Comparison of ENCODE assay signal across 8 cellular contexts in genomic region chr3:106566277-106566676, GRCh38.
DNase-seq lines count a peak whose midpoint lies in the region; ATAC-seq, FAIRE-seq and TF ChIP-seq lines count a peak whose summit lies in the region.

No MANE protein-coding gene starts in this region.

- H3K9ac ChIP-seq in endothelial cell of umbilical vein (replicated peaks; ENCODE audit: extremely low read depth, insufficient read depth, low read length): no peak overlapping the region

- H3K4me3 ChIP-seq in GM12875 (ENCODE audit: low read depth, low read length): no peak overlapping the region
- no peak overlapping the region for H3K4me3 ChIP-seq in endothelial cell of umbilical vein (replicated peaks in 1 of 3; ENCODE audit: insufficient read depth in 1 of 3, low read depth in 1 of 3, low read length in 3 of 3)
- no peak overlapping the region for H3K4me3 ChIP-seq in esophagus squamous epithelium
- no peak overlapping the region for H3K4me3 ChIP-seq in aorta (ENCODE audit: low read length in 2 of 2)
- H3K4me3 ChIP-seq in SJCRH30: no peak overlapping the region

- BruUV-seq in endothelial cell of umbilical vein (replicated peaks; lab: Mats Ljungman, UMichigan): no TSS peak

- no peak for FAIRE-seq in endothelial cell of umbilical vein (lab: Jason Lieb, UNC)

- TF ChIP-seq CTCF in GM12875 (IDR thresholded peaks at IDR 0.05; ENCODE audit: borderline replicate concordance, insufficient read depth, low read depth, low read length) (peak; percentile 31; the same call in 1 of the 2 replicates), endothelial cell of umbilical vein (IDR thresholded peaks at IDR 0.05; ENCODE audit: extremely low read depth in 1 of 2, insufficient read depth in 1 of 2, low read depth in 1 of 2, low read length in 2 of 2) (peak in 1 of 2 donors; percentile 6), esophagus squamous epithelium (IDR thresholded peaks at IDR 0.05) (no peak)

- H3K9me3 ChIP-seq in endothelial cell of umbilical vein (replicated peaks; ENCODE audit: control insufficient read depth, insufficient read depth, low read length) (no peaks in the 10 kb centered on the region), esophagus squamous epithelium (no peaks in the 10 kb centered on the region), aorta (ENCODE audit: control insufficient read depth, low read length) (no peaks in the 10 kb centered on the region), SJCRH30 (replicated peaks) (no peaks in the 10 kb centered on the region)

- H3K4me1 ChIP-seq in endothelial cell of umbilical vein (ENCODE audit: control insufficient read depth, extremely low read depth, insufficient read depth, low read length) (peaks cover 15% of the 10 kb centered on the region), esophagus squamous epithelium (no peaks in the 10 kb centered on the region), aorta (ENCODE audit: control insufficient read depth in 1 of 2, insufficient read depth in 2 of 2, low read length in 2 of 2) (no peaks in the 10 kb centered on the region), SJCRH30 (no peaks in the 10 kb centered on the region)

- H3K27me3 ChIP-seq in endothelial cell of umbilical vein (ENCODE audit: control insufficient read depth in 2 of 2, insufficient read depth in 2 of 2, low read length in 2 of 2) (no peaks in the 10 kb centered on the region), esophagus squamous epithelium (no peaks in the 10 kb centered on the region), aorta (ENCODE audit: control insufficient read depth in 1 of 2, insufficient read depth in 2 of 2, low read length in 1 of 2) (no peaks in the 10 kb centered on the region), SJCRH30 (no peaks in the 10 kb centered on the region)

- H3K79me2 ChIP-seq in endothelial cell of umbilical vein (ENCODE audit: control insufficient read depth, insufficient read depth, low read length): no peaks in the 10 kb centered on the region

- dilution Hi-C loops in endothelial cell of umbilical vein (cut with MboI; ENCODE audit: extremely low pct_ligation_motif_present, low sequenced_read_pairs): no loop called here

- CTCF ChIA-PET in endothelial cell of umbilical vein (lab: Charles Lee): no interaction called here

- H4K20me1 ChIP-seq in endothelial cell of umbilical vein (replicated peaks; ENCODE audit: control insufficient read depth, extremely low read depth, insufficient read depth, low read length): no peaks in the 10 kb centered on the region

- peak; percentile 94 for ATAC-seq in GM19452 (IDR thresholded peaks at IDR 0.05; ENCODE audit: unreplicated experiment)
- peak; percentile 91 for ATAC-seq in HG03280 (IDR thresholded peaks at IDR 0.05; ENCODE audit: unreplicated experiment)
- no peak for ATAC-seq in aorta (ENCODE audit: low FRiP score)

- intact Hi-C loops in endothelial cell of umbilical vein (cut with micrococcal nuclease) (loop anchor here (5.0 kb wide), 2 partner anchors 59 to 699 kb away; partner anchors contain the start of gene CBLB), esophagus squamous epithelium (cut with DNase I) (no loop called here), aorta (cut with DNase I) (no loop called here)

- H3K27ac ChIP-seq in endothelial cell of umbilical vein (ENCODE audit: insufficient read depth, low read depth, low read length) (peak overlapping the region; percentile 29), esophagus squamous epithelium (no peak overlapping the region), aorta (ENCODE audit: low read depth in 1 of 2, low read length in 2 of 2) (no peak overlapping the region), SJCRH30 (no peak overlapping the region)

- H3K36me3 ChIP-seq in endothelial cell of umbilical vein (ENCODE audit: control insufficient read depth in 2 of 2, extremely low read depth in 1 of 2, insufficient read depth in 2 of 2, low read length in 2 of 2): no peaks in the 10 kb centered on the region
- H3K36me3 ChIP-seq in esophagus squamous epithelium: no peaks in the 10 kb centered on the region
- peaks cover 0 to 2% of the 10 kb centered on the region in 2 donors for H3K36me3 ChIP-seq in aorta (ENCODE audit: control insufficient read depth in 1 of 2, insufficient read depth in 2 of 2, low read length in 1 of 2)
- H3K36me3 ChIP-seq in SJCRH30: no peaks in the 10 kb centered on the region

- no peak for TF ChIP-seq POLR2A in endothelial cell of umbilical vein (IDR thresholded peaks at IDR 0.05; ENCODE audit: low read depth, low read length)
- no peak for TF ChIP-seq POLR2A in esophagus squamous epithelium (IDR thresholded peaks at IDR 0.05)

- H3K4me2 ChIP-seq in endothelial cell of umbilical vein (ENCODE audit: insufficient read depth, low read length): no peak overlapping the region

- no peaks in the 10 kb centered on the region for H3K9me1 ChIP-seq in endothelial cell of umbilical vein (replicated peaks; ENCODE audit: control insufficient read depth, extremely low read depth, insufficient read depth, low read length)

- DNase-seq in endothelial cell of umbilical vein (ENCODE audit: low read depth, low spot score) (no peak), esophagus squamous epithelium (lab: John Stamatoyannopoulos, UW) (no peak), aorta (no peak), NCI-H187 (lab: John Stamatoyannopoulos, UW) (no peak), SJCRH30 (no peak)

- POLR2A ChIA-PET in endothelial cell of umbilical vein (lab: Charles Lee): no interaction called here

- WGBS in esophagus squamous epithelium, 2 donors: 55 to 56% methylated on average over 4 of the region's 4 CpGs
- 37 to 39% methylated on average over 4 of the region's 4 CpGs for WGBS in aorta, 2 donors

- H2AFZ ChIP-seq in endothelial cell of umbilical vein (ENCODE audit: low read depth, low read length): peak overlapping the region; percentile 80

TF ChIP-seq in endothelial cell of umbilical vein, 7 proteins besides CTCF, POLR2A, EP300 and RAD21:
- TF ChIP-seq MAX (IDR thresholded peaks at IDR 0.05; ENCODE audit: insufficient read depth, insufficient read length) (no peak), MYC (IDR thresholded peaks at IDR 0.05; ENCODE audit: low read depth, low read length) (no peak), EZH2 (IDR thresholded peaks at IDR 0.05; ENCODE audit: borderline replicate concordance, low read depth, low read length, severe bottlenecking) (no peak), GATA2 (IDR thresholded peaks at IDR 0.05; ENCODE audit: insufficient read depth, insufficient read length, low read depth, low read length) (no peak), FOS (IDR thresholded peaks at IDR 0.05; ENCODE audit: borderline replicate concordance, insufficient read depth, low read length) (no peak), JUN (IDR thresholded peaks at IDR 0.05; ENCODE audit: borderline replicate concordance, insufficient read depth, insufficient read length, low read depth) (no peak), POLR2AphosphoS5 (IDR thresholded peaks at IDR 0.05; ENCODE audit: insufficient read depth, low read depth, low read length) (no peak)
